2 cellular contexts compared by ENCODE assay signal in genomic region chr7:55474944-55475911, GRCh38.
TF ChIP-seq lines count a peak whose summit lies in the region.

No MANE protein-coding gene starts in this region.

TF ChIP-seq in IMR-90, 13 proteins besides CTCF, POLR2A, EP300 and RAD21:
- no peak for TF ChIP-seq RFX5 (IDR thresholded peaks at IDR 0.05; ENCODE audit: low read depth, low read length)
- TF ChIP-seq FOS (IDR thresholded peaks at IDR 0.05; ENCODE audit: low read depth, low read length): no peak
TF ChIP-seq in IMR-90: peak in this region for 0.

TF ChIP-seq in GM23338, 12 proteins besides CTCF, POLR2A, EP300 and RAD21:
- TF ChIP-seq REST (IDR thresholded peaks at IDR 0.05; ENCODE audit: unreplicated experiment): no peak
- no peak for TF ChIP-seq NANOG (IDR thresholded peaks at IDR 0.05; ENCODE audit: borderline replicate concordance)
TF ChIP-seq in GM23338: peak in this region for 0.
